ENCODE assay signal across 11 cellular contexts in genomic region chr22:44363214-44363979, GRCh38. TPM values are rescaled to one million over a fixed set of nuclear protein-coding genes. Genes with fewer than 3 reads are reported as not detected.
DNase-seq lines count a peak whose midpoint lies in the region; ATAC-seq and TF ChIP-seq lines count a peak whose summit lies in the region.
"Had no signal": no experiment of that assay in that cellular context is flagged by ENCODE, and none has a peak within 500 bp of the region (broad histone marks: within the 10 kb centered on the region; RNA-seq: fewer than 3 reads in every experiment).

No MANE protein-coding gene starts in this region.

- peak overlapping the region; percentile 68 for H3K4me3 Mint-ChIP-seq in HFFc6
- no peak overlapping the region for H3K4me3 Mint-ChIP-seq in activated naive CD8-positive, alpha-beta T cell treated with anti-CD3 and anti-CD28 coated beads, Interleukin-2, amount 50 U/mL, for 24 hours

- 36 to 38% methylated on average over 4 to 19 of the region's 26 CpGs for WGBS in thyroid gland, 2 donors

- H3K27me3 ChIP-seq in breast epithelium (no peaks in the 10 kb centered on the region), thyroid gland (no peaks in the 10 kb centered on the region)

- H3K9me3 ChIP-seq in breast epithelium (no peaks in the 10 kb centered on the region), thyroid gland (no peaks in the 10 kb centered on the region)

- no peak for ATAC-seq in activated naive CD8-positive, alpha-beta T cell treated with anti-CD3 and anti-CD28 coated beads, Interleukin-2, amount 50 U/mL, for 24 hours
- ATAC-seq in GM21423 (IDR thresholded peaks at IDR 0.05; ENCODE audit: unreplicated experiment) = no peak

- H3K27ac Mint-ChIP-seq in HFFc6 = peak overlapping the region; percentile 95
- no peak overlapping the region for H3K27ac Mint-ChIP-seq in activated naive CD8-positive, alpha-beta T cell treated with anti-CD3 and anti-CD28 coated beads, Interleukin-2, amount 50 U/mL, for 24 hours

- H3K4me1 Mint-ChIP-seq in HFFc6 (ENCODE audit: low read depth) = peaks cover 30% of the 10 kb centered on the region
- H3K4me1 Mint-ChIP-seq in activated naive CD8-positive, alpha-beta T cell treated with anti-CD3 and anti-CD28 coated beads, Interleukin-2, amount 50 U/mL, for 24 hours = no peaks in the 10 kb centered on the region

- TF ChIP-seq CTCF in HFFc6 (IDR thresholded peaks at IDR 0.05) (no peak), breast epithelium (IDR thresholded peaks at IDR 0.05) (no peak), thyroid gland (IDR thresholded peaks at IDR 0.05) (no peak)

- peaks cover 19% of the 10 kb centered on the region for H3K27me3 Mint-ChIP-seq in HFFc6 (ENCODE audit: insufficient read depth)
- peaks cover 3% of the 10 kb centered on the region for H3K27me3 Mint-ChIP-seq in activated naive CD8-positive, alpha-beta T cell treated with anti-CD3 and anti-CD28 coated beads, Interleukin-2, amount 50 U/mL, for 24 hours

- peak overlapping the region in 1 of 3 donors; percentile 51 for H3K4me3 ChIP-seq in breast epithelium
- no peak overlapping the region for H3K4me3 ChIP-seq in thyroid gland (replicated peaks in 1 of 3)

- H3K36me3 ChIP-seq in breast epithelium (no peaks in the 10 kb centered on the region), thyroid gland (no peaks in the 10 kb centered on the region)

- no peaks in the 10 kb centered on the region for H3K9me3 Mint-ChIP-seq in HFFc6
- H3K9me3 Mint-ChIP-seq in activated naive CD8-positive, alpha-beta T cell treated with anti-CD3 and anti-CD28 coated beads, Interleukin-2, amount 50 U/mL, for 24 hours = no peaks in the 10 kb centered on the region

- H3K36me3 Mint-ChIP-seq in HFFc6 (ENCODE audit: low read depth) = no peaks in the 10 kb centered on the region
- H3K36me3 Mint-ChIP-seq in activated naive CD8-positive, alpha-beta T cell treated with anti-CD3 and anti-CD28 coated beads, Interleukin-2, amount 50 U/mL, for 24 hours (ENCODE audit: low read depth) = no peaks in the 10 kb centered on the region

- TF ChIP-seq POLR2A in breast epithelium (IDR thresholded peaks at IDR 0.05) = no peak
- TF ChIP-seq POLR2A in thyroid gland (IDR thresholded peaks at IDR 0.05) = no peak

- H3K4me1 ChIP-seq in breast epithelium (peaks cover 12 to 15% of the 10 kb centered on the region in 2 donors), thyroid gland (peaks cover 0 to 46% of the 10 kb centered on the region in 2 donors)

- DNase-seq in HFFc6 = peak; percentile 91
- DNase-seq in breast epithelium (ENCODE audit: low spot score in 2 of 2) = peak in 1 of 2 donors; percentile 76
- peak; percentile 88 for DNase-seq in kidney glomerular epithelial cell (lab: John Stamatoyannopoulos, UW)
- DNase-seq in thyroid gland = peak; percentile 72 to 78
- DNase-seq in activated naive CD8-positive, alpha-beta T cell treated with anti-CD3 and anti-CD28 coated beads, Interleukin-2, amount 50 U/mL, for 24 hours = no peak
- no peak for DNase-seq in NCI-H146 (lab: John Stamatoyannopoulos, UW)
- no peak for DNase-seq in activated CD4-positive, alpha-beta T cell treated with anti-CD3 and anti-CD28 coated beads for 1 hour
- DNase-seq: activated T-cell treated with anti-CD3 and anti-CD28 coated beads, Interleukin-2, amount 50 U/mL, for 1 hour; NCI-H1048 had no signal

- peak overlapping the region; percentile 33 to 81 for H3K27ac ChIP-seq in breast epithelium
- H3K27ac ChIP-seq in thyroid gland = peak overlapping the region in 2 of 3 donors; percentile 28 to 74

- intact Hi-C loops in breast epithelium (cut with DNase I; ENCODE audit: low total_unique reads) = loop anchor here (10.0 kb wide), 1 partner anchor 1209 kb away; the partner anchor contains the start of gene TSPO
- intact Hi-C loops in thyroid gland (cut with DNase I) = loop anchor here (10.0 kb wide), 1 partner anchor 131 kb away; the partner anchor contains the start of gene RTL6

RNA-seq across cellular contexts. Expression of gene SHISAL1, which starts 50.6 kb away (rescaled TPM):
- total RNA-seq in HFFc6 (2021; fragmentation: NEBNext Ultra II Directional; extraction: Animal tissue kit (Norgen Biotek cat#: 25700)) = not detected
- total RNA-seq in breast epithelium = 1 to 10 TPM in 1 of 3 donors, under 1 TPM in 2; 0.32 to 1.2 (median 0.33) TPM
- 1 to 10 TPM in 2 of 4 donors, under 1 TPM in 2; 0.22 to 1.9 (median 1.0) TPM for total RNA-seq in thyroid gland
- total RNA-seq: mononuclear cell had no signal

Comparison
In these comparisons a context has a peak if more than half of its experiments do, and no peak if none do; other contexts are left out.
1. DNase-seq: peak in HFFc6 (single experiment), kidney glomerular epithelial cell (single experiment) and thyroid gland (2 of 2); none in activated naive CD8-positive, alpha-beta T cell treated with anti-CD3 and anti-CD28 coated beads, Interleukin-2, amount 50 U/mL, for 24 hours (single experiment), NCI-H146 (single experiment) and activated CD4-positive, alpha-beta T cell treated with anti-CD3 and anti-CD28 coated beads for 1 hour (single experiment).